In genomic region chr4:145061325-145061920, GRCh38 we compare ENCODE assay signal across 9 cellular contexts. TPM values are rescaled to one million over a fixed set of nuclear protein-coding genes. Genes with fewer than 3 reads are reported as not detected.
A peak's percentile ranks its signal among the peaks of the same experiment; 100 is the strongest.
DNase-seq lines count a peak whose midpoint lies in the region; ATAC-seq and TF ChIP-seq lines count a peak whose summit lies in the region.
"Had no signal": no experiment of that assay in that cellular context is flagged by ENCODE, and none has a peak within 500 bp of the region (broad histone marks: within the 10 kb centered on the region; RNA-seq: fewer than 3 reads in every experiment).

No MANE protein-coding gene starts in this region.

- H3K27ac ChIP-seq in aorta (ENCODE audit: low read depth in 1 of 2, low read length in 2 of 2) = no peak overlapping the region

- no peaks in the 10 kb centered on the region for H3K36me3 Mint-ChIP-seq in natural killer cell
- peaks cover 5% of the 10 kb centered on the region for H3K36me3 Mint-ChIP-seq in natural killer cell treated with Interleukin-12 subunit alpha and Interleukin-12 subunit beta and Interleukin-15 and Interleukin-18, amount 100 ng/mL, for 72 hours
- peaks cover 0 to 4% (median 4%) of the 10 kb centered on the region in 3 donors for H3K36me3 Mint-ChIP-seq in immature natural killer cell
- H3K36me3 Mint-ChIP-seq in activated T-cell treated with anti-CD3 and anti-CD28 coated beads, Interleukin-2, amount 50 U/mL, for 24 hours (ENCODE audit: low read depth) = peaks cover 22% of the 10 kb centered on the region

- WGBS in aorta, 2 donors = 51 to 60% methylated on average over 6 of the region's 6 CpGs

- H3K4me1 ChIP-seq in aorta (ENCODE audit: control insufficient read depth in 1 of 2, insufficient read depth in 2 of 2, low read length in 2 of 2) = no peaks in the 10 kb centered on the region

- H3K4me1 Mint-ChIP-seq in natural killer cell = peaks cover 13 to 20% of the 10 kb centered on the region in 2 donors
- peaks cover 14 to 25% of the 10 kb centered on the region in 2 donors for H3K4me1 Mint-ChIP-seq in natural killer cell treated with Interleukin-12 subunit alpha and Interleukin-12 subunit beta and Interleukin-15 and Interleukin-18, amount 100 ng/mL, for 72 hours (ENCODE audit: low read depth in 2 of 2)
- peaks cover 12 to 19% of the 10 kb centered on the region in 2 donors for H3K4me1 Mint-ChIP-seq in immature natural killer cell
- H3K4me1 Mint-ChIP-seq in activated T-cell treated with anti-CD3 and anti-CD28 coated beads, Interleukin-2, amount 50 U/mL, for 24 hours (ENCODE audit: low read depth) = peaks cover 32% of the 10 kb centered on the region

- H3K27me3 Mint-ChIP-seq in natural killer cell (ENCODE audit: low read depth in 2 of 2) (no peaks in the 10 kb centered on the region), immature natural killer cell (ENCODE audit: low read depth in 3 of 3) (no peaks in the 10 kb centered on the region)
- H3K27me3 Mint-ChIP-seq in natural killer cell treated with Interleukin-12 subunit alpha and Interleukin-12 subunit beta and Interleukin-15 and Interleukin-18, amount 100 ng/mL, for 72 hours = no peaks in the 10 kb centered on the region
- no peaks in the 10 kb centered on the region for H3K27me3 Mint-ChIP-seq in activated T-cell treated with anti-CD3 and anti-CD28 coated beads, Interleukin-2, amount 50 U/mL, for 24 hours
- H3K27me3 Mint-ChIP-seq: activated naive CD8-positive, alpha-beta T cell had no signal

- TF ChIP-seq CTCF in natural killer cell (IDR thresholded peaks at IDR 0.05) = peak; percentile 74

- no peaks in the 10 kb centered on the region for H3K36me3 ChIP-seq in aorta (ENCODE audit: control insufficient read depth in 1 of 2, insufficient read depth in 2 of 2, low read length in 1 of 2)

- intact Hi-C loops in natural killer cell (cut with micrococcal nuclease) (loop anchor here (1.0 kb wide), 1 partner anchor 887 kb away; no protein-coding TSS in a partner anchor), aorta (cut with DNase I) (loop anchor here (5.0 kb wide), 1 partner anchor 889 kb away; no protein-coding TSS in a partner anchor)

- no peak overlapping the region for H3K4me3 ChIP-seq in aorta (ENCODE audit: low read length in 2 of 2)

- H3K9me3 Mint-ChIP-seq in natural killer cell (no peaks in the 10 kb centered on the region), immature natural killer cell (no peaks in the 10 kb centered on the region)
- H3K9me3 Mint-ChIP-seq in natural killer cell treated with Interleukin-12 subunit alpha and Interleukin-12 subunit beta and Interleukin-15 and Interleukin-18, amount 100 ng/mL, for 72 hours = no peaks in the 10 kb centered on the region
- no peaks in the 10 kb centered on the region for H3K9me3 Mint-ChIP-seq in activated T-cell treated with anti-CD3 and anti-CD28 coated beads, Interleukin-2, amount 50 U/mL, for 24 hours

- H3K9me3 ChIP-seq in aorta (ENCODE audit: control insufficient read depth, low read length) = no peaks in the 10 kb centered on the region

- ATAC-seq in natural killer cell (peak; percentile 62 to 73 (median 66)), HG02884 (IDR thresholded peaks at IDR 0.05; ENCODE audit: unreplicated experiment) (peak; percentile 74), aorta (ENCODE audit: low FRiP score) (peak; percentile 74)
- no peak for ATAC-seq in natural killer cell treated with Interleukin-12 subunit alpha and Interleukin-12 subunit beta and Interleukin-15 and Interleukin-18, amount 100 ng/mL, for 72 hours

- no peak overlapping the region for H3K4me3 Mint-ChIP-seq in natural killer cell
- H3K4me3 Mint-ChIP-seq in natural killer cell treated with Interleukin-12 subunit alpha and Interleukin-12 subunit beta and Interleukin-15 and Interleukin-18, amount 100 ng/mL, for 72 hours = no peak overlapping the region
- H3K4me3 Mint-ChIP-seq in immature natural killer cell = no peak overlapping the region
- no peak overlapping the region for H3K4me3 Mint-ChIP-seq in activated T-cell treated with anti-CD3 and anti-CD28 coated beads, Interleukin-2, amount 50 U/mL, for 24 hours
- H3K4me3 Mint-ChIP-seq: activated naive CD8-positive, alpha-beta T cell had no signal

- no peak overlapping the region for H3K27ac Mint-ChIP-seq in natural killer cell
- no peak overlapping the region for H3K27ac Mint-ChIP-seq in natural killer cell treated with Interleukin-12 subunit alpha and Interleukin-12 subunit beta and Interleukin-15 and Interleukin-18, amount 100 ng/mL, for 72 hours
- H3K27ac Mint-ChIP-seq in immature natural killer cell = no peak overlapping the region
- no peak overlapping the region for H3K27ac Mint-ChIP-seq in activated T-cell treated with anti-CD3 and anti-CD28 coated beads, Interleukin-2, amount 50 U/mL, for 24 hours
- H3K27ac Mint-ChIP-seq: activated naive CD8-positive, alpha-beta T cell had no signal

- no peak for DNase-seq in natural killer cell
- no peak for DNase-seq in natural killer cell treated with Interleukin-12 subunit alpha and Interleukin-12 subunit beta and Interleukin-15 and Interleukin-18, amount 100 ng/mL, for 72 hours (ENCODE audit: low spot score)
- peak; percentile 6 for DNase-seq in NCI-H2107 (lab: John Stamatoyannopoulos, UW)
- DNase-seq in amniotic epithelial cell (ENCODE audit: low read depth) = peak; percentile 61
- peak; percentile 25 to 42 (median 37) for DNase-seq in immature natural killer cell
- DNase-seq in aorta = no peak
- DNase-seq in activated T-cell treated with anti-CD3 and anti-CD28 coated beads, Interleukin-2, amount 50 U/mL, for 24 hours = no peak

- no peaks in the 10 kb centered on the region for H3K27me3 ChIP-seq in aorta (ENCODE audit: control insufficient read depth in 1 of 2, insufficient read depth in 2 of 2, low read length in 1 of 2)

RNA-seq across cellular contexts. Expression of gene ANAPC10, which starts 36.6 kb away (rescaled TPM):
- 10 to 100 TPM; 27.9 to 37.7 (median 37.7) TPM for total RNA-seq in natural killer cell
- total RNA-seq in natural killer cell treated with Interleukin-12 subunit alpha and Interleukin-12 subunit beta and Interleukin-15 and Interleukin-18, amount 100 ng/mL, for 72 hours = 10 to 100 TPM; 33.9 to 37.4 TPM
- polyA plus RNA-seq in immature natural killer cell = 10 to 100 TPM; 32.6 to 39.7 (median 33.0) TPM
- 10 to 100 TPM; 20.2 to 22.8 TPM for total RNA-seq in aorta
- polyA plus RNA-seq in aorta = 10 to 100 TPM; 12.9 to 18.7 TPM

RNA-seq across cellular contexts. Expression of gene ABCE1, which starts 36.7 kb away (rescaled TPM):
- total RNA-seq in natural killer cell = 10 to 100 TPM; 25.8 to 33.8 (median 31.7) TPM
- 100 to 1,000 TPM in 1 of 2 donors, 10 to 100 TPM in 1; 89.7 to 119 TPM for total RNA-seq in natural killer cell treated with Interleukin-12 subunit alpha and Interleukin-12 subunit beta and Interleukin-15 and Interleukin-18, amount 100 ng/mL, for 72 hours
- 10 to 100 TPM; 29.2 to 47.6 (median 34.0) TPM for polyA plus RNA-seq in immature natural killer cell
- 10 to 100 TPM; 39.2 to 43.9 TPM for total RNA-seq in aorta
- 10 to 100 TPM; 12.8 to 21.4 TPM for polyA plus RNA-seq in aorta

Comparison
In these comparisons a context has a peak if more than half of its experiments do, and no peak if none do; other contexts are left out.
1. ATAC-seq: peak in natural killer cell (3 of 3), HG02884 (single experiment) and aorta (single experiment); none in natural killer cell treated with Interleukin-12 subunit alpha and Interleukin-12 subunit beta and Interleukin-15 and Interleukin-18, amount 100 ng/mL, for 72 hours (0 of 2).
2. DNase-seq: peak in NCI-H2107 (single experiment), amniotic epithelial cell (single experiment) and immature natural killer cell (3 of 3); none in natural killer cell (single experiment), natural killer cell treated with Interleukin-12 subunit alpha and Interleukin-12 subunit beta and Interleukin-15 and Interleukin-18, amount 100 ng/mL, for 72 hours (single experiment), aorta (0 of 2) and activated T-cell treated with anti-CD3 and anti-CD28 coated beads, Interleukin-2, amount 50 U/mL, for 24 hours (single experiment).